Comparison of ENCODE assay signal across 14 cellular contexts in genomic region chr15:80619677-80620076, GRCh38.
A peak's percentile ranks its signal among the peaks of the same experiment; 100 is the strongest.
DNase-seq lines count a peak whose midpoint lies in the region; ATAC-seq, FAIRE-seq and TF ChIP-seq lines count a peak whose summit lies in the region.
"Had no signal": no experiment of that assay in that cellular context is flagged by ENCODE, and none has a peak within 500 bp of the region (broad histone marks: within the 10 kb centered on the region; RNA-seq: fewer than 3 reads in every experiment).

No MANE protein-coding gene starts in this region.

- RAD21 ChIA-PET in HCT116 (lab: Charles Lee; ENCODE audit: low non-redundant PET in 1 of 2, low total read pairs in 2 of 2, uncharacterized antibody in 2 of 2, unreplicated experiment in 2 of 2), result interaction anchor here in 1 of 2 experiments (0.6 to 1.2 kb wide), 2 partner anchors 157 to 160 kb away, joined by 3 to 6 read pairs; partner anchors contain the start of gene CEMIP

- no peaks in the 10 kb centered on the region for H4K20me1 ChIP-seq in HCT116 (ENCODE audit: insufficient read depth)

- no peak overlapping the region for H3K27ac ChIP-seq in HCT116 (ENCODE audit: low read depth, low read length)
- H3K27ac ChIP-seq: body of pancreas had no signal

- POLR2A ChIA-PET in HCT116 (lab: Charles Lee), result no interaction called here

- ATAC-seq in HCT116, result peak; percentile 73
- ATAC-seq in GM19324 (IDR thresholded peaks at IDR 0.05; ENCODE audit: low FRiP score, unreplicated experiment), result no peak
- ATAC-seq: body of pancreas; stimulated activated naive CD8-positive, alpha-beta T cell treated with anti-CD3 and anti-CD28 coated beads, Interleukin-15, Interleukin-2, amounts not matched to agents 100 U/mL and 50 U/mL, for 24 hours had no signal

- DNase-seq in A172 (ENCODE audit: low spot score) (peak; percentile 5), HCT116 (ENCODE audit: low read depth, low spot score) (no peak), astrocyte of the spinal cord (ENCODE audit: low read depth, low spot score) (no peak), RPMI8226 (no peak), medulla oblongata (ENCODE audit: extremely low spot score) (no peak)
- DNase-seq in effector CD8-positive, alpha-beta T cell (lab: John Stamatoyannopoulos, UW), result no peak
- DNase-seq: CD4-positive, CD25-positive, alpha-beta regulatory T cell; immature natural killer cell; stimulated activated naive CD8-positive, alpha-beta T cell treated with anti-CD3 and anti-CD28 coated beads, Interleukin-15, Interleukin-2, amounts not matched to agents 100 U/mL and 50 U/mL, for 24 hours had no signal

- no peaks in the 10 kb centered on the region for H3K9me2 ChIP-seq in HCT116 (ENCODE audit: insufficient read depth)

- BruUV-seq in HCT116 (replicated peaks; lab: Mats Ljungman, UMichigan), result no TSS peak

- peak; percentile 92 for FAIRE-seq in islet of Langerhans (lab: Jason Lieb, UNC)

- no peak for TF ChIP-seq POLR2A in HCT116 (IDR thresholded peaks at IDR 0.05; ENCODE audit: borderline replicate concordance, extremely low read depth, insufficient read depth, insufficient read length)

- no peaks in the 10 kb centered on the region for H3K9me3 ChIP-seq in HCT116 (ENCODE audit: control insufficient read depth in 1 of 2, insufficient read depth in 1 of 2, low read depth in 1 of 2, low read length in 2 of 2)
- H3K9me3 ChIP-seq: body of pancreas had no signal

- peak in 2 of 3 experiments; percentile 10 to 24; a peak in 2 of 6 replicates for TF ChIP-seq CTCF in HCT116 (IDR thresholded peaks at IDR 0.05 in 2 of 3, conservative IDR thresholded peaks at IDR 0.05 in 1 of 3; ENCODE audit: borderline replicate concordance in 1 of 3, insufficient read depth in 1 of 3, low read depth in 2 of 3, low read length in 2 of 3)
- peak; percentile 38 for TF ChIP-seq CTCF in astrocyte of the spinal cord (IDR thresholded peaks at IDR 0.05; ENCODE audit: low read depth, low read length)

- in situ Hi-C loops in astrocyte of the spinal cord (cut with HindIII; ENCODE audit: low sequenced_read_pairs), result no loop called here

- CTCF ChIA-PET in HCT116 (lab: Charles Lee), result interaction anchor here (1.8 to 2.3 kb wide), 2 partner anchors 52 to 156 kb away, joined by 6 to 16 read pairs; no protein-coding TSS in a partner anchor

- H3K36me3 ChIP-seq in HCT116 (ENCODE audit: control insufficient read depth in 1 of 2, insufficient read depth in 2 of 2, low read length in 2 of 2), result no peaks in the 10 kb centered on the region
- H3K36me3 ChIP-seq: HAP-1 had no signal

- intact Hi-C loops in HCT116 (cut with micrococcal nuclease), result no loop called here

- no peak overlapping the region for H2AFZ ChIP-seq in HCT116 (ENCODE audit: low read depth, low read length, poor library complexity, severe bottlenecking)

- no peak overlapping the region for H3K9ac ChIP-seq in HCT116 (ENCODE audit: low read length)

- no peaks in the 10 kb centered on the region for H3K27me3 ChIP-seq in HCT116 (ENCODE audit: insufficient read depth, low read length)
- H3K27me3 ChIP-seq: body of pancreas had no signal

- H3K4me3 ChIP-seq in HCT116 (replicated peaks in 1 of 2; ENCODE audit: low read depth in 1 of 2, low read length in 2 of 2) (no peak overlapping the region), astrocyte of the spinal cord (ENCODE audit: low read depth, low read length) (no peak overlapping the region)
- H3K4me3 ChIP-seq: body of pancreas, HAP-1, skin epidermis had no signal

- TF ChIP-seq RAD21 in HCT116 (IDR thresholded peaks at IDR 0.05; ENCODE audit: low read depth), result peak; percentile 47

- no peaks in the 10 kb centered on the region for H3K79me2 ChIP-seq in HCT116 (ENCODE audit: insufficient read depth, low read length)

- no peak overlapping the region for H3K4me2 ChIP-seq in HCT116 (ENCODE audit: low read length)

- peaks cover 0 to 7% of the 10 kb centered on the region in 2 experiments; a peak in 1 of 4 replicates for H3K4me1 ChIP-seq in HCT116 (ENCODE audit: control insufficient read depth in 1 of 2, insufficient read depth in 2 of 2, low read length in 2 of 2)

TF ChIP-seq in HCT116, 20 proteins besides CTCF, POLR2A, EP300 and RAD21:
- TF ChIP-seq EGR1 (IDR thresholded peaks at IDR 0.05; ENCODE audit: low read depth) (no peak), JUND (IDR thresholded peaks at IDR 0.05) (no peak), SP1 (IDR thresholded peaks at IDR 0.05; ENCODE audit: low read depth) (no peak), ELF1 (IDR thresholded peaks at IDR 0.05; ENCODE audit: borderline replicate concordance, low read depth) (no peak), YY1 (IDR thresholded peaks at IDR 0.05; ENCODE audit: extremely low read depth, insufficient replicate concordance, low read depth, low read length) (no peak), ZFX (IDR thresholded peaks at IDR 0.05) (no peak), REST (IDR thresholded peaks at IDR 0.05; ENCODE audit: low read depth) (no peak), CBX3 (IDR thresholded peaks at IDR 0.05; ENCODE audit: low read depth) (no peak), FOSL1 (IDR thresholded peaks at IDR 0.05; ENCODE audit: low read depth) (no peak), SIN3A (IDR thresholded peaks at IDR 0.05; ENCODE audit: low read depth) (no peak), CEBPB (IDR thresholded peaks at IDR 0.05; ENCODE audit: low read depth) (no peak), ZBTB33 (IDR thresholded peaks at IDR 0.05; ENCODE audit: extremely low read depth, insufficient replicate concordance, low read length) (no peak), EZH2phosphoT487 (IDR thresholded peaks at IDR 0.05; ENCODE audit: borderline replicate concordance) (no peak), MAX (IDR thresholded peaks at IDR 0.05) (no peak), EZH2 (IDR thresholded peaks at IDR 0.05) (no peak), TCF7L2 (IDR thresholded peaks at IDR 0.05; ENCODE audit: borderline replicate concordance, extremely low read depth, insufficient read depth, insufficient read length) (no peak), ATF3 (IDR thresholded peaks at IDR 0.05) (no peak), SRF (IDR thresholded peaks at IDR 0.05; ENCODE audit: low read depth) (no peak), ZNF274 (IDR thresholded peaks at IDR 0.05; ENCODE audit: low read depth, low read length) (no peak)
